ENCODE assay signal across 36 cellular contexts in the genomic region with DNA sequence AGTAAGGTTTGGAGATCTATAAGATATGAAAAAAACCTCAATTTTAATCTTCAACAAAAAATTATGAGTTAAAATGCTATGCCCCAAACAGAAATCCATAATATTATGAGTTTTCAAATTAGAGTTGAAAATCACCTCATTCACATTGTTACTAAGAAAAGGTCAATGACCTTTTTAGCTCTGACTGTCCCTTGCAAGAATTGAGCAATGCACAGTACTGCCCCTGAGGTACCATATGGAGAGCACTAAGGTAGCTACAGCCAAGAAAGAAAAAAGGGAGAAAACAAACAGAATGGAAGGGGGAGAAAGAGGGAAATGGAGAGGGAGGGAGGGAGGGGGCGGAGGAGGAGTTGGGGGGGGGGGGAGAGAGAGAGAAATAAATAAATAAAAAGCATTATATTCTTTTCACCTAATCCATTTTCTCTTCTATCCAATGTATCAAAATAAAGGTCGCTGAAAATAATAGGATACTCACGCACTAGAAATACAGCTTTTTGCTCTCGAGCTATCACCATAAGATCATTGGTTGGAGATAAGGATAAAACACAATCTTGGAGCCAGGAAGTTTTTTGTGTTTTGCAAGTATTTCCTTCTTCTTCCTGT. TPM values are rescaled to one million over a fixed set of nuclear protein-coding genes. Genes with fewer than 3 reads are reported as not detected.
DNase-seq lines count a peak whose midpoint lies in the region; ATAC-seq and TF ChIP-seq lines count a peak whose summit lies in the region.
"Had no signal": no experiment of that assay in that cellular context is flagged by ENCODE, and none has a peak within 500 bp of the region (broad histone marks: within the 10 kb centered on the region; RNA-seq: fewer than 3 reads in every experiment).

No MANE protein-coding gene starts in this region.

- no peak for ATAC-seq in WTC11
- ATAC-seq: activated CD4-positive, CD25-positive, alpha-beta regulatory T cell treated with anti-CD3 and anti-CD28 coated beads, Interleukin-2, amount 50 U/mL, for 24 hours; left colon; Panc1; SK-N-SH treated with all-trans-retinoic acid at 6 μM for 48 hours had no signal

- no peak overlapping the region for H2AFZ ChIP-seq in H9 (ENCODE audit: low read length)

- no peak overlapping the region for H3K56ac ChIP-seq in H9 (ENCODE audit: insufficient read length, low read depth, low read length)

- H3K9ac ChIP-seq in H9 (ENCODE audit: extremely low read depth, insufficient read length, low read length), result no peak overlapping the region
- H3K9ac ChIP-seq: KMS-11 had no signal

- H4K5ac ChIP-seq in H9 (ENCODE audit: insufficient read length, low read depth, low read length), result no peak overlapping the region

- no peaks in the 10 kb centered on the region for H3K4me1 ChIP-seq in H9 (ENCODE audit: insufficient read depth, low read length)
- H3K4me1 ChIP-seq: thyroid gland had no signal

- TF ChIP-seq CTCF in H9 (conservative IDR thresholded peaks at IDR 0.05), result no peak
- no peak for TF ChIP-seq CTCF in WTC11 (IDR thresholded peaks at IDR 0.05)
- TF ChIP-seq CTCF in glutamatergic neuron (IDR thresholded peaks at IDR 0.05; ENCODE audit: partially characterized antibody, unreplicated experiment), result no peak

- H4K91ac ChIP-seq in H9 (ENCODE audit: insufficient read length, low read depth, low read length), result no peak overlapping the region

- no peaks in the 10 kb centered on the region for H3K23me2 ChIP-seq in H9 (ENCODE audit: insufficient read length, low read depth, low read length, poor library complexity, severe bottlenecking)

- no peak overlapping the region for H2BK120ac ChIP-seq in H9 (ENCODE audit: low read depth, low read length, poor library complexity, severe bottlenecking)

- CTCF ChIA-PET in WTC11 (lab: Charles Lee), result interaction anchor here (0.5 to 1.3 kb wide), 4 partner anchors 10 to 562 kb away, joined by 3 read pairs; no protein-coding TSS in a partner anchor

- H3K4me1 Mint-ChIP-seq in H9, result peaks cover 0 to 7% of the 10 kb centered on the region in 2 experiments; a peak in 3 of 4 replicates
- H3K4me1 Mint-ChIP-seq in WTC11, result peaks cover 24% of the 10 kb centered on the region
- H3K4me1 Mint-ChIP-seq in glutamatergic neuron (ENCODE audit: low read depth, unreplicated experiment), result peaks cover 8% of the 10 kb centered on the region

- no peaks in the 10 kb centered on the region for H4K20me1 ChIP-seq in H9 (ENCODE audit: control insufficient read depth, insufficient read depth, insufficient read length)

- H3K36me3 Mint-ChIP-seq in H9 (ENCODE audit: insufficient read depth in 1 of 3, low read depth in 3 of 3) (peaks cover 9 to 28% (median 25%) of the 10 kb centered on the region in 3 experiments; a peak in 6 of 7 replicates), WTC11 (peaks cover 18% of the 10 kb centered on the region), glutamatergic neuron (ENCODE audit: unreplicated experiment) (no peaks in the 10 kb centered on the region)

- H3K27ac Mint-ChIP-seq in H9, result peak overlapping the region in 2 of 3 experiments; percentile 9 to 43; a peak in 2 of 7 replicates
- peak overlapping the region; percentile 82; the same call in 1 of the 2 replicates for H3K27ac Mint-ChIP-seq in WTC11
- peak overlapping the region; percentile 34 for H3K27ac Mint-ChIP-seq in glutamatergic neuron (ENCODE audit: unreplicated experiment)
- H3K27ac Mint-ChIP-seq: mesothelial cell of epicardium, progenitor cell of endocrine pancreas had no signal

- H3K4me3 Mint-ChIP-seq in H9, result no peak overlapping the region
- no peak overlapping the region for H3K4me3 Mint-ChIP-seq in WTC11
- H3K4me3 Mint-ChIP-seq in glutamatergic neuron (ENCODE audit: unreplicated experiment), result no peak overlapping the region
- H3K4me3 Mint-ChIP-seq: central memory CD8-positive, alpha-beta T cell; mesothelial cell of epicardium; naive B cell had no signal

- H2BK12ac ChIP-seq in H9 (ENCODE audit: insufficient read length, low read depth, low read length), result no peak overlapping the region

- no peak for DNase-seq in H9
- no peak for DNase-seq in WTC11 (ENCODE audit: low spot score)
- no peak for DNase-seq in glutamatergic neuron
- peak; percentile 16 for DNase-seq in renal cortical epithelial cell (ENCODE audit: low read depth)
- DNase-seq in germinal center (ENCODE audit: low spot score), result no peak
- no peak for DNase-seq in MG63
- no peak for DNase-seq in DMS53 treated with DMSO at 0.1 percent for 48 hours (lab: John Stamatoyannopoulos, UW; ENCODE audit: unreplicated experiment)
- DNase-seq: activated CD4-positive, alpha-beta T cell treated with anti-CD3 and anti-CD28 coated beads, Interleukin-2, amount 50 U/mL, for 4 hours; activated naive CD4-positive, alpha-beta T cell; COR-L47; DMS53; esophagus squamous epithelium; GF-D8; GOT3; hypothalamus; left colon; naive B cell; NCI-H1436 treated with DMSO at 0.1 percent for 48 hours; NCI-H2107; NCI-H345; NCI-H748 treated with DMSO at 0.1 percent for 48 hours; nucleus accumbens; Right ventricle myocardium superior; sigmoid colon; stimulated activated CD4-positive, alpha-beta T cell treated with anti-CD3 and anti-CD28 coated beads, Interleukin-12 subunit alpha, Interleukin-12 subunit beta, amount 100 ng/mL, for 4 hours; stimulated activated CD4-positive, alpha-beta T cell treated with anti-CD3 and anti-CD28 coated beads, Interleukin-2, amount 100 ng/mL, for 48 hours; T-helper 2 cell; thyroid gland had no signal

- no peak overlapping the region for H3K4ac ChIP-seq in H9 (ENCODE audit: low read depth, low read length)

- POLR2A ChIA-PET in WTC11 (lab: Charles Lee), result no interaction called here

- no peak overlapping the region for H3K14ac ChIP-seq in H9 (ENCODE audit: insufficient read depth, low read length)

- no peaks in the 10 kb centered on the region for H3K79me1 ChIP-seq in H9 (ENCODE audit: insufficient read depth, low read depth, low read length, poor library complexity, severe bottlenecking)

- WGBS in H9 (ENCODE audit: extremely low coverage, insufficient read length, low lambda C conversion rate), result no CpG with 5 or more reads among the region's 4 CpGs

- H3K9me3 ChIP-seq in H9 (ENCODE audit: control insufficient read depth, low read depth, low read length) (no peaks in the 10 kb centered on the region), MG63 (no peaks in the 10 kb centered on the region)
- H3K9me3 ChIP-seq: esophagus squamous epithelium, sigmoid colon, thyroid gland had no signal

- no peaks in the 10 kb centered on the region; the same call in 1 of the 2 replicates for H3K79me2 ChIP-seq in H9 (ENCODE audit: insufficient read depth, low read length)

- no peak overlapping the region for H3K4me3 ChIP-seq in MG63
- H3K4me3 ChIP-seq: esophagus squamous epithelium, sigmoid colon, thyroid gland had no signal

- H3K4me2 ChIP-seq in H9 (ENCODE audit: insufficient read depth, insufficient read length, low read length), result no peak overlapping the region
- H3K4me2 ChIP-seq: KMS-11 had no signal

- no peak overlapping the region for H2BK20ac ChIP-seq in H9 (ENCODE audit: low read depth, low read length, poor library complexity, severe bottlenecking)

- no peak overlapping the region for H3K27ac ChIP-seq in H9 (ENCODE audit: insufficient read length, low read depth, low read length)
- H3K27ac ChIP-seq: C4-2B, esophagus squamous epithelium, KMS-11, sigmoid colon, thyroid gland had no signal

- H3K27me3 Mint-ChIP-seq in H9 (ENCODE audit: low read depth), result no peaks in the 10 kb centered on the region
- H3K27me3 Mint-ChIP-seq in WTC11 (ENCODE audit: low read depth), result no peaks in the 10 kb centered on the region
- H3K27me3 Mint-ChIP-seq in glutamatergic neuron (ENCODE audit: unreplicated experiment), result no peaks in the 10 kb centered on the region
- H3K27me3 Mint-ChIP-seq: central memory CD8-positive, alpha-beta T cell; naive B cell; progenitor cell of endocrine pancreas had no signal

- H3K36me3 ChIP-seq in MG63, result peaks cover 23% of the 10 kb centered on the region

- no peak overlapping the region for H2BK15ac ChIP-seq in H9 (ENCODE audit: low read depth, low read length)

- no peak overlapping the region for H3K18ac ChIP-seq in H9 (ENCODE audit: insufficient read length, low read depth, low read length)

- no peak overlapping the region for H3T11ph ChIP-seq in H9 (ENCODE audit: low read length)

- H3K9me3 Mint-ChIP-seq in H9 (peaks cover 0 to 4% of the 10 kb centered on the region in 2 experiments; a peak in 2 of 5 replicates), WTC11 (no peaks in the 10 kb centered on the region), glutamatergic neuron (ENCODE audit: unreplicated experiment) (no peaks in the 10 kb centered on the region)
- H3K9me3 Mint-ChIP-seq: central memory CD8-positive, alpha-beta T cell; mesothelial cell of epicardium; naive B cell had no signal

- no peak overlapping the region for H2BK5ac ChIP-seq in H9 (ENCODE audit: insufficient read length, low read length)

- H2AK5ac ChIP-seq in H9 (ENCODE audit: insufficient read length, low read length), result no peak overlapping the region

- no peaks in the 10 kb centered on the region for H3K27me3 ChIP-seq in H9 (ENCODE audit: insufficient read depth, low read length)
- no peaks in the 10 kb centered on the region for H3K27me3 ChIP-seq in MG63
- H3K27me3 ChIP-seq: esophagus squamous epithelium, sigmoid colon, thyroid gland had no signal

- no peak overlapping the region for H3K23ac ChIP-seq in H9 (ENCODE audit: insufficient read length, low read depth, low read length)

- H4K8ac ChIP-seq in H9 (replicated peaks; ENCODE audit: insufficient read length, low read depth, low read length), result no peak overlapping the region

TF ChIP-seq in WTC11, 78 proteins besides CTCF, POLR2A, EP300 and RAD21 (continues in another document):
- TF ChIP-seq JUN (CRISPR knock-in tag; IDR thresholded peaks at IDR 0.05), result no peak

RNA-seq across cellular contexts. Expression of a gene that starts 58.8 kb away (rescaled TPM):
- total RNA-seq in H9 (2021) (41.6 and 48.3 TPM in 2 replicates), WTC11 (2021) (45.7 to 64.3 TPM (median 52.8 TPM) in 3 replicates), glutamatergic neuron (ENCODE audit: unreplicated experiment) (65.3 TPM), renal cortical epithelial cell (41.8 and 47.0 TPM in 2 replicates)
- 16.3 and 16.8 TPM in 2 replicates for total RNA-seq in MG63 (2014; rRNA removed; shearing (Covaris generic); ENCODE audit: low replicate concordance)

Comparison
In these comparisons a context has a peak if more than half of its experiments do, and no peak if none do; other contexts are left out.
1. H3K27ac Mint-ChIP-seq: peak in every context shown above with its lines; median percentile 82 in WTC11; 34 in glutamatergic neuron; 26 in H9.